In genomic region chr6:116335612-116336011, GRCh38 we compare ENCODE assay signal across 2 cellular contexts.
A peak's percentile ranks its signal among the peaks of the same experiment; 100 is the strongest.
TF ChIP-seq lines count a peak whose summit lies in the region.

No MANE protein-coding gene starts in this region.

TF ChIP-seq in HepG2, 621 proteins besides CTCF, POLR2A, EP300 and RAD21:
- TF ChIP-seq MAFK (conservative IDR thresholded peaks at IDR 0.05 in 1 of 2, IDR thresholded peaks at IDR 0.05 in 1 of 2; ENCODE audit: low read length in 2 of 2) = peak; percentile 67 to 71
- TF ChIP-seq PRPF4 (IDR thresholded peaks at IDR 0.05; ENCODE audit: low read depth, low read length, poor library complexity, severe bottlenecking) = no peak
- TF ChIP-seq MAFF (IDR thresholded peaks at IDR 0.05; ENCODE audit: low read depth, low read length) = peak; percentile 60
- TF ChIP-seq ZFP37 (CRISPR knock-in tag; IDR thresholded peaks at IDR 0.05; ENCODE audit: borderline replicate concordance) = no peak
- TF ChIP-seq ZNF883 (CRISPR knock-in tag; IDR thresholded peaks at IDR 0.05; ENCODE audit: not compliant biosample characterization) = no peak
- TF ChIP-seq FOXJ3 (CRISPR knock-in tag; IDR thresholded peaks at IDR 0.05; ENCODE audit: borderline replicate concordance) = no peak
- no peak for TF ChIP-seq ZNF841 (CRISPR knock-in tag; IDR thresholded peaks at IDR 0.05; ENCODE audit: borderline replicate concordance)
- TF ChIP-seq ZBTB34 (CRISPR knock-in tag; IDR thresholded peaks at IDR 0.05) = no peak
- no peak for TF ChIP-seq ZNF616 (CRISPR knock-in tag; IDR thresholded peaks at IDR 0.05; ENCODE audit: low read depth)
- no peak for TF ChIP-seq TFE3 (CRISPR knock-in tag; IDR thresholded peaks at IDR 0.05)
- TF ChIP-seq SNAPC4 (CRISPR knock-in tag; IDR thresholded peaks at IDR 0.05) = no peak
- no peak for TF ChIP-seq ZNF761 (CRISPR knock-in tag; conservative IDR thresholded peaks at IDR 0.05)

TF ChIP-seq in endothelial cell of umbilical vein, 7 proteins besides CTCF, POLR2A, EP300 and RAD21:
- TF ChIP-seq POLR2AphosphoS5 (IDR thresholded peaks at IDR 0.05; ENCODE audit: insufficient read depth, low read depth, low read length) = no peak
- no peak for TF ChIP-seq MAX (IDR thresholded peaks at IDR 0.05; ENCODE audit: insufficient read depth, insufficient read length)
- no peak for TF ChIP-seq GATA2 (IDR thresholded peaks at IDR 0.05; ENCODE audit: insufficient read depth, insufficient read length, low read depth, low read length)
